Comparison of ENCODE assay signal across 8 cellular contexts in the genomic region with DNA sequence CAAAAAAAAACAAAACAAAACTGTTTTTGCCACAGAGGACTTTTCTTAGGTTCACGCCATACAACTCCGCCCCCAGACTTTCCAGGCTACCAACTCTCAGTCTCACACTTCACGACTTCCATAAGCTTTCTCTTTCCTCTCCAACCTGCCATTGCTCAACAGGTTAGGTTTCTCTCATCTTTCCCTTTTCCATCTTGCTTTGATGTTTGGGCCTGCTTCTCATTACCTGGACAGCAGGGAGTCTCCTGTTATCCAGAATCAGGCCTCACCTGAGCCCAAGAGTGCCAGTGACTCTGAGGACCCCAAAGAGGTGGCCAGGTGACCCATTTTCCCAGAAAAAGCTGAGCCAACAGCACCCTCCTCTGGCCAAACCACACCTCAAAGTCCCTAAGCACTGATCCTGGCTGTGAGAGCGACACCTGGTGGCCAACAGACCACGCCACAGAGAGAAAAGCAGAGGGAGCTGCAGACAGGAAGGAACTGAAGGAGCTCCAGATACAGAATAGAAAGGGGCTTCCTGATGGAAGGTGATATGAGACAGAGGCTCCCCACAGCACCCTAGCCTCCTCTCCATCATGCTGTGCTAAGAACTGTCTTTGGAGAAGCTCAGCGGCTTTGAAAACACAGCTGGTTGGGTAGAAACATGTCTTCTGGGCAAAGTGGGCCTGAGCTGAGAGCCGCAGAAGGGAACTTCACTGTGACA. TPM values are rescaled to one million over a fixed set of nuclear protein-coding genes. Genes with fewer than 3 reads are reported as not detected.
DNase-seq lines count a peak whose midpoint lies in the region; ATAC-seq, FAIRE-seq and TF ChIP-seq lines count a peak whose summit lies in the region.

No MANE protein-coding gene starts in this region.

- in situ Hi-C loops in G401 (cut with HindIII; ENCODE audit: low sequenced_read_pairs), result no loop called here

- 34 to 35% methylated on average over 7 of the region's 7 CpGs for WGBS in pancreas, 2 donors
- WGBS in thyroid gland, 2 donors, result 34 to 37% methylated on average over 7 of the region's 7 CpGs

- TF ChIP-seq CTCF in glutamatergic neuron (IDR thresholded peaks at IDR 0.05; ENCODE audit: partially characterized antibody, unreplicated experiment), result peak; percentile 96
- TF ChIP-seq CTCF in pancreas (IDR thresholded peaks at IDR 0.05), result peak; percentile 84 to 98 (median 98)
- peak; percentile 94 to 100 (median 99) for TF ChIP-seq CTCF in thyroid gland (IDR thresholded peaks at IDR 0.05)

- no peaks in the 10 kb centered on the region for H3K27me3 ChIP-seq in pancreas
- H3K27me3 ChIP-seq in thyroid gland, result no peaks in the 10 kb centered on the region

- H3K27ac ChIP-seq in SK-N-MC, result no peak overlapping the region
- H3K27ac ChIP-seq in pancreas, result no peak overlapping the region
- peak overlapping the region; percentile 95 to 96 (median 96) for H3K27ac ChIP-seq in thyroid gland

- no peaks in the 10 kb centered on the region for H3K9me3 Mint-ChIP-seq in activated naive CD4-positive, alpha-beta T cell treated with anti-CD3 and anti-CD28 coated beads, Interleukin-2, amount 10 ng/mL, durations not matched to agents 7 days and 5 days
- H3K9me3 Mint-ChIP-seq in glutamatergic neuron (ENCODE audit: unreplicated experiment), result peaks cover 10% of the 10 kb centered on the region

- no peak overlapping the region for H3K27ac Mint-ChIP-seq in activated naive CD4-positive, alpha-beta T cell treated with anti-CD3 and anti-CD28 coated beads, Interleukin-2, amount 10 ng/mL, durations not matched to agents 7 days and 5 days
- no peak overlapping the region for H3K27ac Mint-ChIP-seq in glutamatergic neuron (ENCODE audit: unreplicated experiment)

- peaks cover 3% of the 10 kb centered on the region in 3 donors for H3K4me1 ChIP-seq in pancreas
- H3K4me1 ChIP-seq in thyroid gland, result peaks cover 38 to 60% of the 10 kb centered on the region in 2 donors

- no peaks in the 10 kb centered on the region for H3K27me3 Mint-ChIP-seq in activated naive CD4-positive, alpha-beta T cell treated with anti-CD3 and anti-CD28 coated beads, Interleukin-2, amount 10 ng/mL, durations not matched to agents 7 days and 5 days
- H3K27me3 Mint-ChIP-seq in glutamatergic neuron (ENCODE audit: unreplicated experiment), result peaks cover 2% of the 10 kb centered on the region

- no peaks in the 10 kb centered on the region for H3K9me3 ChIP-seq in SK-N-MC (ENCODE audit: low read depth, low read length)
- H3K9me3 ChIP-seq in pancreas, result no peaks in the 10 kb centered on the region
- H3K9me3 ChIP-seq in thyroid gland, result no peaks in the 10 kb centered on the region

- no peak for FAIRE-seq in pancreas (lab: Jason Lieb, UNC)

- peaks cover 13% of the 10 kb centered on the region for H3K36me3 Mint-ChIP-seq in activated naive CD4-positive, alpha-beta T cell treated with anti-CD3 and anti-CD28 coated beads, Interleukin-2, amount 10 ng/mL, durations not matched to agents 7 days and 5 days
- H3K36me3 Mint-ChIP-seq in glutamatergic neuron (ENCODE audit: unreplicated experiment), result no peaks in the 10 kb centered on the region

- no peaks in the 10 kb centered on the region; the same call in 1 of the 2 replicates for H3K36me3 ChIP-seq in SK-N-MC (ENCODE audit: insufficient read depth, low read length)
- peaks cover 0 to 4% (median 0%) of the 10 kb centered on the region in 3 donors for H3K36me3 ChIP-seq in pancreas
- no peaks in the 10 kb centered on the region for H3K36me3 ChIP-seq in thyroid gland

- no peak overlapping the region for H3K9ac ChIP-seq in SK-N-MC (ENCODE audit: insufficient read length)

- TF ChIP-seq POLR2A in thyroid gland (IDR thresholded peaks at IDR 0.05), result peak in 1 of 2 donors; percentile 9

- H3K4me3 ChIP-seq in SK-N-MC (no peak overlapping the region), pancreas (no peak overlapping the region), thyroid gland (replicated peaks in 1 of 3) (no peak overlapping the region)

- CTCF ChIA-PET in activated naive CD4-positive, alpha-beta T cell treated with anti-CD3 and anti-CD28 coated beads, Interleukin-2, amount 10 ng/mL, durations not matched to agents 7 days and 5 days (lab: Charles Lee), result interaction anchor here (0.6 to 7.9 kb wide), 74 partner anchors 8 to 347 kb away, joined by 3 to 170 read pairs (median 6); a partner anchor contains a TSS

- H3K4me1 Mint-ChIP-seq in activated naive CD4-positive, alpha-beta T cell treated with anti-CD3 and anti-CD28 coated beads, Interleukin-2, amount 10 ng/mL, durations not matched to agents 7 days and 5 days, result peaks cover 43% of the 10 kb centered on the region
- peaks cover 2% of the 10 kb centered on the region for H3K4me1 Mint-ChIP-seq in glutamatergic neuron (ENCODE audit: low read depth, unreplicated experiment)

- peak; percentile 51 to 79 (median 72) for ATAC-seq in pancreas
- no peak for ATAC-seq in HG03045 (IDR thresholded peaks at IDR 0.05; ENCODE audit: unreplicated experiment)

- DNase-seq in G401 (ENCODE audit: low spot score), result peak; percentile 93
- peak; percentile 84 for DNase-seq in LoVo (ENCODE audit: low spot score)
- DNase-seq in SK-N-MC (ENCODE audit: low read depth, low spot score), result peak; percentile 39
- DNase-seq in activated naive CD4-positive, alpha-beta T cell treated with anti-CD3 and anti-CD28 coated beads, Interleukin-2, amount 10 ng/mL, durations not matched to agents 7 days and 5 days, result peak; percentile 87
- DNase-seq in glutamatergic neuron, result peak; percentile 89
- peak; percentile 77 to 90 (median 87) for DNase-seq in pancreas
- peak; percentile 89 to 92 for DNase-seq in thyroid gland

- no peak overlapping the region for H3K4me3 Mint-ChIP-seq in activated naive CD4-positive, alpha-beta T cell treated with anti-CD3 and anti-CD28 coated beads, Interleukin-2, amount 10 ng/mL, durations not matched to agents 7 days and 5 days
- H3K4me3 Mint-ChIP-seq in glutamatergic neuron (ENCODE audit: unreplicated experiment), result no peak overlapping the region

- intact Hi-C loops in pancreas (cut with DNase I) (loop anchor here (2.0 to 10.0 kb wide), 4 partner anchors 34 to 164 kb away; no protein-coding TSS in a partner anchor), thyroid gland (cut with DNase I) (loop anchor here (2.0 to 10.0 kb wide), 3 partner anchors 35 to 244 kb away; no protein-coding TSS in a partner anchor)

RNA-seq across cellular contexts. Expression of a gene that starts 4.0 kb away (rescaled TPM):
- 21.3 and 30.0 TPM in 2 replicates for total RNA-seq in G401 (2014; rRNA removed; shearing (Covaris generic))
- total RNA-seq in glutamatergic neuron (ENCODE audit: unreplicated experiment) (15.3 TPM), pancreas (1 to 10 TPM; 1.6 to 4.3 (median 3.3) TPM), thyroid gland (10 to 100 TPM in 3 of 4 donors, 1 to 10 TPM in 1; 8.6 to 17.0 (median 15.0) TPM)
- 1 to 10 TPM; 2.5 to 5.8 TPM for polyA plus RNA-seq in pancreas

RNA-seq across cellular contexts. Expression of a gene that starts 4.1 kb away (rescaled TPM):
- 770 and 948 TPM in 2 replicates for total RNA-seq in G401 (2014; rRNA removed; shearing (Covaris generic))
- 154 TPM for total RNA-seq in glutamatergic neuron (ENCODE audit: unreplicated experiment)
- 10 to 100 TPM; 59.0 to 83.8 (median 68.0) TPM for total RNA-seq in pancreas
- polyA plus RNA-seq in pancreas, result 100 to 1,000 TPM; 278 to 320 TPM
- 100 to 1,000 TPM; 133 to 413 (median 301) TPM for total RNA-seq in thyroid gland

RNA-seq across cellular contexts. Expression of a gene that starts 6.0 kb away (rescaled TPM):
- total RNA-seq in G401 (2014; rRNA removed; shearing (Covaris generic)), result 10.7 and 23.5 TPM in 2 replicates
- total RNA-seq in glutamatergic neuron (ENCODE audit: unreplicated experiment), result 195 TPM
- 100 to 1,000 TPM in 1 of 6 donors, 10 to 100 TPM in 5; 47.8 to 103 (median 65.1) TPM for total RNA-seq in pancreas
- 100 to 1,000 TPM; 286 to 372 TPM for polyA plus RNA-seq in pancreas
- 100 to 1,000 TPM; 126 to 216 (median 138) TPM for total RNA-seq in thyroid gland

RNA-seq across cellular contexts. Expression of a gene that starts 10.6 kb away (rescaled TPM):
- total RNA-seq in G401 (2014; rRNA removed; shearing (Covaris generic)), result 10.8 and 12.6 TPM in 2 replicates
- total RNA-seq in glutamatergic neuron (ENCODE audit: unreplicated experiment) (15.8 TPM), pancreas (1 to 10 TPM; 2.0 to 3.4 (median 2.9) TPM), thyroid gland (10 to 100 TPM in 2 of 4 donors, 1 to 10 TPM in 2; 8.4 to 13.9 (median 11.0) TPM)
- 1 to 10 TPM; 4.3 to 4.8 TPM for polyA plus RNA-seq in pancreas

Comparison
In these comparisons a context has a peak if more than half of its experiments do, and no peak if none do; other contexts are left out.
1. DNase-seq: peak in every context shown above with its lines; median percentile 93 in G401; 90 in thyroid gland; 89 in glutamatergic neuron; 87 in activated naive CD4-positive, alpha-beta T cell treated with anti-CD3 and anti-CD28 coated beads, Interleukin-2, amount 10 ng/mL, durations not matched to agents 7 days and 5 days; 87 in pancreas; 84 in LoVo; 39 in SK-N-MC.
2. H3K27ac ChIP-seq: peak in thyroid gland (3 of 3); none in SK-N-MC (single experiment) and pancreas (0 of 4).
3. Peak in every context shown above with its lines, with median percentiles within 50 percentile points of each other: CTCF ChIP-seq.